ENCODE assay signal across 9 cellular contexts in the genomic region with DNA sequence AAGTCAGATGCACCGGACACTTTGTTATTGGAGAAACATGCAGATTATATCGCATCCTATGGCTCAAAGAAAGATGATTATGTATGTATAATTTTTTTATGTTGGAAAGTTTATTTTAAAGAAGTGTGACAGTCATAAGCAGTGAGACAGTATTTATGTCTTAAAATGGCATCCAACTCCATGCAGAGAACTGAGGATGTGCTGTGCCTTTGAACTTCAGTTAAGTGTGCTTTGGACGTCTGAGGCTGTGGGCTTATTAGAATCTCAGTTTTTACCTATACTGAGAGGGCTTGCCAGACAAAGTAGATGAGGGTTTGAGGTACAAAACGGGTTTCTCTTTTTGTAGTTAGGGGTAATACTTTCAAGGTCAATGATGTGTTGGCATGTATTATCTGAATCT. TPM values are rescaled to one million over a fixed set of nuclear protein-coding genes. Genes with fewer than 3 reads are reported as not detected.
DNase-seq lines count a peak whose midpoint lies in the region; ATAC-seq and TF ChIP-seq lines count a peak whose summit lies in the region.
"Had no signal": no experiment of that assay in that cellular context is flagged by ENCODE, and none has a peak within 500 bp of the region (broad histone marks: within the 10 kb centered on the region; RNA-seq: fewer than 3 reads in every experiment).

No MANE protein-coding gene starts in this region.

- H3K9me3 Mint-ChIP-seq in activated CD4-positive, alpha-beta memory T cell treated with anti-CD3 and anti-CD28 coated beads, Interleukin-2, amount 10 ng/mL, durations not matched to agents 7 days and 5 days = no peaks in the 10 kb centered on the region
- no peaks in the 10 kb centered on the region for H3K9me3 Mint-ChIP-seq in stimulated activated memory B cell treated with anti-CD40 and anti-IgM and Interleukin-4, amounts not matched to agents 10 μg/mL and 1 μg/mL and 100 μg/mL, for 72 hours

- H3K4me3 Mint-ChIP-seq in activated CD4-positive, alpha-beta memory T cell treated with anti-CD3 and anti-CD28 coated beads, Interleukin-2, amount 10 ng/mL, durations not matched to agents 7 days and 5 days = peak overlapping the region; percentile 98
- H3K4me3 Mint-ChIP-seq in stimulated activated memory B cell treated with anti-CD40 and anti-IgM and Interleukin-4, amounts not matched to agents 10 μg/mL and 1 μg/mL and 100 μg/mL, for 72 hours = peak overlapping the region; percentile 99

- H3K27me3 Mint-ChIP-seq in activated CD4-positive, alpha-beta memory T cell treated with anti-CD3 and anti-CD28 coated beads, Interleukin-2, amount 10 ng/mL, durations not matched to agents 7 days and 5 days = no peaks in the 10 kb centered on the region
- H3K27me3 Mint-ChIP-seq in stimulated activated memory B cell treated with anti-CD40 and anti-IgM and Interleukin-4, amounts not matched to agents 10 μg/mL and 1 μg/mL and 100 μg/mL, for 72 hours = no peaks in the 10 kb centered on the region

- POLR2A ChIA-PET in activated CD4-positive, alpha-beta memory T cell treated with anti-CD3 and anti-CD28 coated beads, Interleukin-2, amount 10 ng/mL, durations not matched to agents 7 days and 5 days (lab: Charles Lee) = interaction anchor here (1.0 to 3.5 kb wide), 3 partner anchors 9 to 63 kb away, joined by 3 to 30 read pairs (median 5); a partner anchor contains a TSS

- peaks cover 63% of the 10 kb centered on the region for H3K36me3 Mint-ChIP-seq in activated CD4-positive, alpha-beta memory T cell treated with anti-CD3 and anti-CD28 coated beads, Interleukin-2, amount 10 ng/mL, durations not matched to agents 7 days and 5 days (ENCODE audit: low read depth)
- H3K36me3 Mint-ChIP-seq in stimulated activated memory B cell treated with anti-CD40 and anti-IgM and Interleukin-4, amounts not matched to agents 10 μg/mL and 1 μg/mL and 100 μg/mL, for 72 hours = peaks cover 63% of the 10 kb centered on the region

- TF ChIP-seq CTCF in GM13976 (IDR thresholded peaks at IDR 0.05; ENCODE audit: borderline replicate concordance, control extremely low read depth, extremely low read depth, insufficient read depth, missing control alignments) = no peak

- CTCF ChIA-PET in activated CD4-positive, alpha-beta memory T cell treated with anti-CD3 and anti-CD28 coated beads, Interleukin-2, amount 10 ng/mL, durations not matched to agents 7 days and 5 days (lab: Charles Lee) = no interaction called here

- H3K4me1 Mint-ChIP-seq in activated CD4-positive, alpha-beta memory T cell treated with anti-CD3 and anti-CD28 coated beads, Interleukin-2, amount 10 ng/mL, durations not matched to agents 7 days and 5 days = peaks cover 54% of the 10 kb centered on the region
- peaks cover 66% of the 10 kb centered on the region for H3K4me1 Mint-ChIP-seq in stimulated activated memory B cell treated with anti-CD40 and anti-IgM and Interleukin-4, amounts not matched to agents 10 μg/mL and 1 μg/mL and 100 μg/mL, for 72 hours

- ATAC-seq in stimulated activated memory B cell treated with anti-CD40 and anti-IgM and Interleukin-4, amounts not matched to agents 10 μg/mL and 1 μg/mL and 100 μg/mL, for 72 hours = no peak
- no peak for ATAC-seq in GM21423 (IDR thresholded peaks at IDR 0.05; ENCODE audit: unreplicated experiment)
- ATAC-seq in esophagus mucosa = no peak

- peak; percentile 10 for DNase-seq in DMS 273 (lab: John Stamatoyannopoulos, UW; ENCODE audit: unreplicated experiment)
- no peak for DNase-seq in DMS 273 treated with DMSO at 0.1 percent for 48 hours (lab: John Stamatoyannopoulos, UW)
- DNase-seq in activated CD4-positive, alpha-beta memory T cell treated with anti-CD3 and anti-CD28 coated beads, Interleukin-2, amount 10 ng/mL, durations not matched to agents 7 days and 5 days = no peak
- no peak for DNase-seq in GM13976 (ENCODE audit: low spot score)
- DNase-seq: activated gamma-delta T cell had no signal

- peak overlapping the region; percentile 84 for H3K4me3 ChIP-seq in iPS-11a (ENCODE audit: low read depth, low read length)

- in situ Hi-C loops in GM13976 (cut with MboI; ENCODE audit: low sequenced_read_pairs, unreplicated experiment) = no loop called here

- H3K27ac Mint-ChIP-seq in activated CD4-positive, alpha-beta memory T cell treated with anti-CD3 and anti-CD28 coated beads, Interleukin-2, amount 10 ng/mL, durations not matched to agents 7 days and 5 days = peak overlapping the region; percentile 92
- H3K27ac Mint-ChIP-seq in stimulated activated memory B cell treated with anti-CD40 and anti-IgM and Interleukin-4, amounts not matched to agents 10 μg/mL and 1 μg/mL and 100 μg/mL, for 72 hours = peak overlapping the region; percentile 99

RNA-seq across cellular contexts. Expression of a gene that starts 1.5 kb away (rescaled TPM):
- 10 to 100 TPM; 80.6 to 82.7 TPM for total RNA-seq in activated CD4-positive, alpha-beta memory T cell treated with anti-CD3 and anti-CD28 coated beads, Interleukin-2, amount 10 ng/mL, durations not matched to agents 7 days and 5 days
- 38.8 TPM for total RNA-seq in esophagus mucosa

RNA-seq across cellular contexts. Expression of a gene that starts 9.2 kb away (rescaled TPM):
- total RNA-seq in activated CD4-positive, alpha-beta memory T cell treated with anti-CD3 and anti-CD28 coated beads, Interleukin-2, amount 10 ng/mL, durations not matched to agents 7 days and 5 days = under 1 TPM; 0.20 to 0.25 TPM
- total RNA-seq in esophagus mucosa = 0.36 TPM
